28 cellular contexts compared by ENCODE assay signal in the genomic region with DNA sequence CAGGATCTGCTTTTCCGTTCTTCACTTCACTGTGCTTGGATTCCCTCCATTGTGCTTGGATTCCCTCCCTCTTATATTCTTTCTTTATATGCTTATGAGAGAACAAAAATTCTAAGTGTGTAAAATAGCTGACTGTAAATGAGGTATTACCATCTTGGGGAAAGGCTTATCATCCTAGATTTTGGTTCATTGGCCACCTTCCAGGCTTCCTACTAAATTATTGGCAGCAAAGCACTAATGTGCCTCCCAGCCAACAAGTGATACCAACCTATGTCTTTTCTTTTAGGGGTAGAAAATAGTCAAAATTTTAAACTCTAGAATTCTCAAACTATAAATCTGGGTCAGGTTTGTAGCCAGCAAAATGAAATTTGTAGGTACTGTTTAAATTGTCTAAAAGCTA.
"Had no signal": no experiment of that assay in that cellular context is flagged by ENCODE, and none has a peak within 500 bp of the region (broad histone marks: within the 10 kb centered on the region; RNA-seq: fewer than 3 reads in every experiment).

No MANE protein-coding gene starts in this region.

- H3K9me3 Mint-ChIP-seq: central memory CD8-positive, alpha-beta T cell had no signal

- H3K27ac Mint-ChIP-seq: activated B cell treated with CpG ODN at 0.5 μM for 24 hours; activated CD8-positive, alpha-beta T cell treated with anti-CD3 and anti-CD28 coated beads for 36 hours; activated naive CD4-positive, alpha-beta T cell treated with anti-CD3 and anti-CD28 coated beads, Interleukin-2, amount 10 ng/mL, durations not matched to agents 7 days and 5 days; activated naive CD4-positive, alpha-beta T cell treated with anti-CD3 and anti-CD28 coated beads, Interleukin-2, amount 50 U/mL, for 72 hours; activated naive CD8-positive, alpha-beta T cell treated with anti-CD3 and anti-CD28 coated beads, Interleukin-2, amount 10 ng/mL, durations not matched to agents 7 days and 5 days; brain; T-helper 17 cell; T-helper 2 cell treated with Interferon-gamma antibody and Interleukin-4, amounts not matched to agents 5 μg/mL and 100 μg/mL, for 36 hours had no signal

- H3K9me3 ChIP-seq: ascending aorta, colonic mucosa, gastrocnemius medialis had no signal

- H3K4me1 ChIP-seq: colonic mucosa had no signal

- H3K27me3 Mint-ChIP-seq: activated B cell treated with CpG ODN at 0.5 μM for 24 hours; activated CD8-positive, alpha-beta T cell treated with anti-CD3 and anti-CD28 coated beads for 36 hours; activated naive CD4-positive, alpha-beta T cell treated with anti-CD3 and anti-CD28 coated beads, Interleukin-2, amount 10 ng/mL, durations not matched to agents 7 days and 5 days; activated naive CD8-positive, alpha-beta T cell treated with anti-CD3 and anti-CD28 coated beads, Interleukin-2, amount 10 ng/mL, durations not matched to agents 7 days and 5 days; brain; central memory CD8-positive, alpha-beta T cell; T-helper 17 cell had no signal

- H3K4me1 Mint-ChIP-seq: activated naive CD4-positive, alpha-beta T cell treated with anti-CD3 and anti-CD28 coated beads, Interleukin-2, amount 10 ng/mL, durations not matched to agents 7 days and 5 days; activated naive CD8-positive, alpha-beta T cell treated with anti-CD3 and anti-CD28 coated beads, Interleukin-2, amount 10 ng/mL, durations not matched to agents 7 days and 5 days had no signal

- H3K27ac ChIP-seq: ascending aorta, colonic mucosa, foreskin keratinocyte, gastrocnemius medialis, heart left ventricle, WERI-Rb-1 had no signal

- H3K36me3 Mint-ChIP-seq: activated naive CD4-positive, alpha-beta T cell treated with anti-CD3 and anti-CD28 coated beads, Interleukin-2, amount 10 ng/mL, durations not matched to agents 7 days and 5 days had no signal

- DNase-seq: activated B cell treated with CpG ODN at 0.5 μM for 24 hours; activated CD4-positive, alpha-beta T cell treated with anti-CD3 and anti-CD28 coated beads for 48 hours; activated CD4-positive, alpha-beta T cell treated with anti-CD3 and anti-CD28 coated beads, Interleukin-2, amount 50 U/mL, for 1 hour; activated CD4-positive, alpha-beta T cell treated with anti-CD3 and anti-CD28 coated beads, Interleukin-2, amount 50 U/mL, for 48 hours; activated CD8-positive, alpha-beta memory T cell treated with anti-CD3 and anti-CD28 coated beads for 24 hours; activated CD8-positive, alpha-beta T cell treated with anti-CD3 and anti-CD28 coated beads for 36 hours; activated gamma-delta T cell; activated naive CD4-positive, alpha-beta T cell; activated naive CD4-positive, alpha-beta T cell treated with anti-CD3 and anti-CD28 coated beads, Interleukin-2, amount 10 ng/mL, durations not matched to agents 7 days and 5 days; activated naive CD8-positive, alpha-beta T cell treated with anti-CD3 and anti-CD28 coated beads, Interleukin-2, amount 10 ng/mL, durations not matched to agents 7 days and 5 days; activated T-cell treated with anti-CD3 and anti-CD28 coated beads, Interleukin-2, amount 50 U/mL, for 1 hour; activated T-cell treated with anti-CD3 and anti-CD28 coated beads, Interleukin-2, amount 50 U/mL, for 48 hours; colonic mucosa; effector CD8-positive, alpha-beta T cell; foreskin keratinocyte; gastrocnemius medialis; glutamatergic neuron; heart left ventricle; hypothalamus; T-helper 17 cell; T1000; WERI-Rb-1 had no signal

- H3K4me3 Mint-ChIP-seq: activated B cell treated with CpG ODN at 0.5 μM for 24 hours; activated CD8-positive, alpha-beta T cell treated with anti-CD3 and anti-CD28 coated beads for 36 hours; activated naive CD4-positive, alpha-beta T cell treated with anti-CD3 and anti-CD28 coated beads, Interleukin-2, amount 10 ng/mL, durations not matched to agents 7 days and 5 days; activated naive CD8-positive, alpha-beta T cell treated with anti-CD3 and anti-CD28 coated beads, Interleukin-2, amount 10 ng/mL, durations not matched to agents 7 days and 5 days; brain; central memory CD8-positive, alpha-beta T cell; T-helper 17 cell; T-helper 2 cell treated with Interferon-gamma antibody and Interleukin-4, amounts not matched to agents 5 μg/mL and 100 μg/mL, for 36 hours had no signal

- H3K27me3 ChIP-seq: ascending aorta, colonic mucosa, foreskin keratinocyte, gastrocnemius medialis, heart left ventricle had no signal

- ATAC-seq: activated CD8-positive, alpha-beta T cell treated with anti-CD3 and anti-CD28 coated beads for 36 hours; activated naive CD4-positive, alpha-beta T cell treated with anti-CD3 and anti-CD28 coated beads, Interleukin-2, amount 50 U/mL, for 72 hours; esophagus mucosa; foreskin keratinocyte; gastrocnemius medialis; heart left ventricle; T-helper 17 cell had no signal
